ENCODE assay signal across 1 cellular context in genomic region chr1:153991806-153992205, GRCh38.
A peak's percentile ranks its signal among the peaks of the same experiment; 100 is the strongest.
TF ChIP-seq lines count a peak whose summit lies in the region.

No MANE protein-coding gene starts in this region.

TF ChIP-seq in K562, 482 proteins besides CTCF, POLR2A, EP300 and RAD21:
- no peak for TF ChIP-seq ZNF282 (CRISPR knock-in tag; IDR thresholded peaks at IDR 0.05)
- TF ChIP-seq MEF2D (tag; conservative IDR thresholded peaks at IDR 0.05; ENCODE audit: low read depth): no peak
- 0 out of 2 replicates have a peak, but pooled peaks have one; percentile 24 for TF ChIP-seq ILF3 (IDR thresholded peaks at IDR 0.05; ENCODE audit: borderline replicate concordance)
- no peak for TF ChIP-seq GTF2E2 (tag; IDR thresholded peaks at IDR 0.05)
- TF ChIP-seq ELF1 (tag; IDR thresholded peaks at IDR 0.05): 0 out of 2 replicates have a peak, but pooled peaks have one; percentile 6
- no peak for TF ChIP-seq YY1 (IDR thresholded peaks at IDR 0.05; ENCODE audit: borderline replicate concordance in 1 of 3, control insufficient read depth in 1 of 3, extremely low read depth in 1 of 3, insufficient read depth in 3 of 3, insufficient read length in 1 of 3, insufficient replicate concordance in 2 of 3, low read depth in 1 of 3, low read length in 2 of 3)
- TF ChIP-seq RBFOX2 (IDR thresholded peaks at IDR 0.05; ENCODE audit: low read depth, low read length): peak; percentile 65
